ENCODE assay signal across 16 cellular contexts in the genomic region with DNA sequence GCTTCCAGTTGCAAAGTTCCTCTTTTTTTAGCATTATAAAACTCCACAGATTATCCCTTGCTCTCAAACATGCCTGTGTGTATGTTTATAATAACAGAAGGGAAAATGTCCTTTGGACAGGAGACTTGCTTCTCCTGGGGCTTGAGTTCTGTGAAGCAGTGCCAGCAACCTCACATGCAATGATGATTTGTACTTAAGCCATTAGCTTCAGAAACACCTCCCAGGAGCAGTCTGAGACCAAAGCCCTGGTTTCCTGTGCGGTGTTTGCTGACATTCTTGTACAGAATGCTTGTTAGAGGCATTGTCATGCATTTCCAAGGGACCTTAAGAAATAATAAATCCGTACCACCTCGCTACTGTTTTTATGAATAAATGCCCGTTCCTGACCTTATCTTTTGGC.
A peak's percentile ranks its signal among the peaks of the same experiment; 100 is the strongest.
DNase-seq lines count a peak whose midpoint lies in the region; ATAC-seq and TF ChIP-seq lines count a peak whose summit lies in the region.
"Had no signal": no experiment of that assay in that cellular context is flagged by ENCODE, and none has a peak within 500 bp of the region (broad histone marks: within the 10 kb centered on the region; RNA-seq: fewer than 3 reads in every experiment).

No MANE protein-coding gene starts in this region.

- TF ChIP-seq CTCF in smooth muscle cell (IDR thresholded peaks at IDR 0.05; ENCODE audit: borderline replicate concordance, insufficient read depth, poor library complexity, severe bottlenecking): no peak

- H3K9me3 ChIP-seq in right cardiac atrium (ENCODE audit: control insufficient read depth, low read length) (no peaks in the 10 kb centered on the region), smooth muscle cell (replicated peaks; ENCODE audit: low read depth) (no peaks in the 10 kb centered on the region)

- no peak overlapping the region for H3K4me2 ChIP-seq in smooth muscle cell
- H3K4me2 ChIP-seq: PC-9 had no signal

- intact Hi-C loops in right cardiac atrium (cut with DNase I): no loop called here

- H3K4me3 ChIP-seq in right cardiac atrium (ENCODE audit: low read length) (no peak overlapping the region), smooth muscle cell (no peak overlapping the region)
- H3K4me3 ChIP-seq: PC-9, SK-N-MC had no signal

- no peaks in the 10 kb centered on the region for H3K36me3 ChIP-seq in smooth muscle cell (ENCODE audit: low read depth)

- H4K20me1 ChIP-seq in smooth muscle cell (ENCODE audit: low read depth): no peaks in the 10 kb centered on the region

- no peaks in the 10 kb centered on the region for H3K27me3 ChIP-seq in right cardiac atrium (ENCODE audit: control insufficient read depth, insufficient read depth)
- H3K27me3 ChIP-seq in smooth muscle cell (ENCODE audit: low read depth): no peaks in the 10 kb centered on the region

- peak; percentile 52 to 62 for ATAC-seq in right cardiac atrium
- no peak for ATAC-seq in GM21423 (IDR thresholded peaks at IDR 0.05; ENCODE audit: unreplicated experiment)
- no peak for ATAC-seq in HG03108 (IDR thresholded peaks at IDR 0.05; ENCODE audit: unreplicated experiment)

- peak; percentile 75 for DNase-seq in M059J (ENCODE audit: low read depth)
- peak; percentile 74 for DNase-seq in astrocyte of the hippocampus (ENCODE audit: low read depth, low spot score)
- DNase-seq in right cardiac atrium: peak in 1 of 3 donors; percentile 15
- no peak for DNase-seq in smooth muscle cell (lab: John Stamatoyannopoulos, UW; ENCODE audit: unreplicated experiment)
- DNase-seq in COLO668 (lab: John Stamatoyannopoulos, UW; ENCODE audit: unreplicated experiment): no peak
- DNase-seq: MV-4-11, NCI-H1417, NCI-H1930, NCI-H2171, NCI-H446 treated with DMSO at 0.1 percent for 48 hours, NCI-H748 treated with DMSO at 0.1 percent for 48 hours, PC-9 had no signal

- no peak overlapping the region for H2AFZ ChIP-seq in smooth muscle cell (ENCODE audit: low read depth)
- H2AFZ ChIP-seq: PC-9 had no signal

- no peaks in the 10 kb centered on the region for H3F3A ChIP-seq in smooth muscle cell (ENCODE audit: low read depth)

- H3K27ac ChIP-seq in right cardiac atrium (ENCODE audit: low read length): peak overlapping the region; percentile 54
- peak overlapping the region; percentile 79 for H3K27ac ChIP-seq in smooth muscle cell (ENCODE audit: low read depth)
- H3K27ac ChIP-seq: C4-2B, PC-9, SK-N-MC had no signal

- H3K4me1 ChIP-seq in right cardiac atrium (ENCODE audit: control insufficient read depth, insufficient read depth, low read length): peaks cover 2% of the 10 kb centered on the region
- no peaks in the 10 kb centered on the region for H3K4me1 ChIP-seq in smooth muscle cell (ENCODE audit: low read depth)

- 25% methylated on average over 4 of the region's 4 CpGs for WGBS in right cardiac atrium
- WGBS in smooth muscle cell (ENCODE audit: low lambda C conversion rate): 88% methylated on average over 4 of the region's 4 CpGs

- no peaks in the 10 kb centered on the region for H3K79me2 ChIP-seq in smooth muscle cell (ENCODE audit: low read depth)

- no peak overlapping the region for H3K9ac ChIP-seq in smooth muscle cell (ENCODE audit: low read depth)

Comparison
In these comparisons a context has a peak if more than half of its experiments do, and no peak if none do; other contexts are left out.
1. DNase-seq: peak in M059J (single experiment) and astrocyte of the hippocampus (single experiment); none in smooth muscle cell (single experiment) and COLO668 (single experiment).
2. ATAC-seq: peak in right cardiac atrium (2 of 2); none in GM21423 (single experiment) and HG03108 (single experiment).